Comparison of ENCODE assay signal across 1 cellular context in genomic region chr3:94004301-94004910, GRCh38.
TF ChIP-seq lines count a peak whose summit lies in the region.

No MANE protein-coding gene starts in this region.

TF ChIP-seq in HepG2, 621 proteins besides CTCF, POLR2A, EP300 and RAD21 (continues in another document):
- TF ChIP-seq MTA1 (CRISPR knock-in tag; IDR thresholded peaks at IDR 0.05; ENCODE audit: borderline replicate concordance) (no peak), ZNF251 (CRISPR knock-in tag; IDR thresholded peaks at IDR 0.05) (no peak), RFX1 (IDR thresholded peaks at IDR 0.05) (no peak), POGZ (CRISPR knock-in tag; IDR thresholded peaks at IDR 0.05) (no peak), TEAD3 (CRISPR knock-in tag; optimal IDR thresholded peaks at IDR 0.05; ENCODE audit: borderline replicate concordance) (peak; percentile 41), MED13 (CRISPR knock-in tag; IDR thresholded peaks at IDR 0.05) (no peak), ZNF280D (CRISPR knock-in tag; IDR thresholded peaks at IDR 0.05) (no peak), ZNF772 (CRISPR knock-in tag; IDR thresholded peaks at IDR 0.05) (no peak), GMEB1 (CRISPR knock-in tag; IDR thresholded peaks at IDR 0.05; ENCODE audit: borderline replicate concordance) (no peak), NFKBIZ (CRISPR knock-in tag; IDR thresholded peaks at IDR 0.05) (no peak), RBAK (CRISPR knock-in tag; IDR thresholded peaks at IDR 0.05) (no peak), ZEB1 (IDR thresholded peaks at IDR 0.05; ENCODE audit: insufficient replicate concordance, low read depth) (no peak), ZNF784 (CRISPR knock-in tag; IDR thresholded peaks at IDR 0.05; ENCODE audit: borderline replicate concordance) (no peak), ZFP41 (CRISPR knock-in tag; IDR thresholded peaks at IDR 0.05; ENCODE audit: borderline replicate concordance) (no peak), ZBTB21 (CRISPR knock-in tag; IDR thresholded peaks at IDR 0.05) (no peak), FOXA3 (CRISPR knock-in tag; IDR thresholded peaks at IDR 0.05) (0 out of 2 replicates have a peak, but pooled peaks have one; percentile 13), ELF4 (CRISPR knock-in tag; IDR thresholded peaks at IDR 0.05; ENCODE audit: borderline replicate concordance) (no peak), ZNF10 (CRISPR knock-in tag; IDR thresholded peaks at IDR 0.05; ENCODE audit: borderline replicate concordance, low read depth) (no peak), ARID5B (CRISPR knock-in tag; IDR thresholded peaks at IDR 0.05) (peak; percentile 15; the same call in 1 of the 2 replicates), GLMP (CRISPR knock-in tag; IDR thresholded peaks at IDR 0.05; ENCODE audit: borderline replicate concordance) (no peak), ZNF781 (CRISPR knock-in tag; IDR thresholded peaks at IDR 0.05; ENCODE audit: borderline replicate concordance, not compliant biosample characterization) (no peak), AHR (CRISPR knock-in tag; IDR thresholded peaks at IDR 0.05) (no peak), ZNF362 (CRISPR knock-in tag; IDR thresholded peaks at IDR 0.05; ENCODE audit: borderline replicate concordance) (no peak), ZBTB49 (CRISPR knock-in tag; IDR thresholded peaks at IDR 0.05; ENCODE audit: borderline replicate concordance) (no peak), MIER3 (CRISPR knock-in tag; IDR thresholded peaks at IDR 0.05; ENCODE audit: borderline replicate concordance) (no peak), CHCHD3 (CRISPR knock-in tag; IDR thresholded peaks at IDR 0.05) (no peak), RCOR2 (CRISPR knock-in tag; IDR thresholded peaks at IDR 0.05) (no peak), SOX13 (IDR thresholded peaks at IDR 0.05) (no peak), SOX13 (CRISPR knock-in tag; conservative IDR thresholded peaks at IDR 0.05 in 1 of 2, IDR thresholded peaks at IDR 0.05 in 1 of 2) (no peak), MTF2 (CRISPR knock-in tag; IDR thresholded peaks at IDR 0.05; ENCODE audit: borderline replicate concordance) (no peak), ZNF570 (CRISPR knock-in tag; IDR thresholded peaks at IDR 0.05; ENCODE audit: borderline replicate concordance) (no peak), ZNF770 (CRISPR knock-in tag; IDR thresholded peaks at IDR 0.05) (no peak), SMC3 (IDR thresholded peaks at IDR 0.05; ENCODE audit: low read length) (peak; percentile 67), IRF2 (CRISPR knock-in tag; IDR thresholded peaks at IDR 0.05) (0 out of 2 replicates have a peak, but pooled peaks have one; percentile 46), PCBP2 (optimal IDR thresholded peaks at IDR 0.05; ENCODE audit: low read depth, low read length, poor library complexity, severe bottlenecking) (no peak), KMT2B (CRISPR knock-in tag; IDR thresholded peaks at IDR 0.05) (0 out of 2 replicates have a peak, but pooled peaks have one; percentile 37), DZIP1 (CRISPR knock-in tag; IDR thresholded peaks at IDR 0.05) (no peak), ZNF276 (CRISPR knock-in tag; IDR thresholded peaks at IDR 0.05; ENCODE audit: low read depth) (no peak), NPAS2 (CRISPR knock-in tag; IDR thresholded peaks at IDR 0.05; ENCODE audit: borderline replicate concordance) (no peak), ZBTB8A (CRISPR knock-in tag; IDR thresholded peaks at IDR 0.05; ENCODE audit: borderline replicate concordance, low read depth) (no peak)
